ENCODE assay signal across 27 cellular contexts in the genomic region with DNA sequence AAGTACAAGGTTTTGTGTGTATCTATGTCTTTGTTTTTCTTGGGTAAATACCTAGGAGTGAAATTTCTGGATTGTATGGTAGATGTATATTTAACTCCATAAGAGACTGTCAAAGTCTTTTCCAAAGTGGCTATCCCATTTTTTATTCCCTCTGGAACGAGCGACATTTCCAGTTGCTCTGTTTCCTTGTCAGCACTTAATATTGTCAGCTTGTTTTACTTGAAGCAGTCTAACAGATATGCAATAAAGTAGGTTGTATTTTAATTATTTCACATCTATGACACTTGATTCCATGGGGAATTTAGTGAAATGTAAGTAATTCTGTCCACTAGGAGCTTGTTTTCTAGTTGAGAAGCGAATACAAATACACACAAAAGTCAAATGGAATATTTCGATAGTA.
"Had no signal": no experiment of that assay in that cellular context is flagged by ENCODE, and none has a peak within 500 bp of the region (broad histone marks: within the 10 kb centered on the region; RNA-seq: fewer than 3 reads in every experiment).

No MANE protein-coding gene starts in this region.

- H3K27ac Mint-ChIP-seq: stimulated activated memory B cell treated with anti-CD40 and anti-IgM and Interleukin-4, amounts not matched to agents 10 μg/mL and 1 μg/mL and 100 μg/mL, for 72 hours; stimulated activated naive B cell treated with anti-CD40 and anti-IgM and Interleukin-4, amounts not matched to agents 10 μg/mL and 1 μg/mL and 100 μg/mL, for 72 hours; stimulated activated naive CD8-positive, alpha-beta T cell treated with anti-CD3 and anti-CD28 coated beads, Interleukin-15, amount 100 ng/mL, for 72 hours; stimulated activated naive CD8-positive, alpha-beta T cell treated with anti-CD3 and anti-CD28 coated beads, Interleukin-15, Interleukin-2, amounts not matched to agents 100 ng/mL and 50 ng/mL, for 24 hours; type B pancreatic cell had no signal

- H3K36me3 ChIP-seq: stomach, suprapubic skin, thoracic aorta, thyroid gland, tibial artery, tibial nerve, transverse colon, upper lobe of left lung, upper lobe of right lung, uterus, vagina had no signal

- ATAC-seq: stimulated activated memory B cell treated with anti-CD40 and anti-IgM and Interleukin-4, amounts not matched to agents 10 μg/mL and 1 μg/mL and 100 μg/mL, for 72 hours; stimulated activated naive B cell treated with anti-CD40 and anti-IgM and Interleukin-4, amounts not matched to agents 10 μg/mL and 1 μg/mL and 100 μg/mL, for 72 hours; stimulated activated naive CD8-positive, alpha-beta T cell treated with anti-CD3 and anti-CD28 coated beads, Interleukin-15, amount 100 ng/mL, for 72 hours; stimulated activated naive CD8-positive, alpha-beta T cell treated with anti-CD3 and anti-CD28 coated beads, Interleukin-15, Interleukin-2, amounts not matched to agents 100 U/mL and 50 U/mL, for 24 hours; upper lobe of right lung had no signal

- H3K27me3 Mint-ChIP-seq: stimulated activated memory B cell treated with anti-CD40 and anti-IgM and Interleukin-4, amounts not matched to agents 10 μg/mL and 1 μg/mL and 100 μg/mL, for 72 hours; stimulated activated naive CD8-positive, alpha-beta T cell treated with anti-CD3 and anti-CD28 coated beads, Interleukin-15, amount 100 ng/mL, for 72 hours had no signal

- DNase-seq: stimulated activated CD4-positive, alpha-beta T cell treated with anti-CD3 and anti-CD28 coated beads, Interleukin-2, amount 100 ng/mL, for 48 hours; stimulated activated CD4-positive, alpha-beta T cell treated with anti-CD3 and anti-CD28 coated beads, Interleukin-4, amount 100 ng/mL, for 1 hour; stimulated activated CD4-positive, alpha-beta T cell treated with anti-CD3 and anti-CD28 coated beads, Interleukin-4, amount 100 ng/mL, for 24 hours; stimulated activated CD4-positive, alpha-beta T cell treated with anti-CD3 and anti-CD28 coated beads, Interleukin-4, amount 100 ng/mL, for 4 hours; stimulated activated CD8-positive, alpha-beta memory T cell treated with anti-CD3 and anti-CD28 coated beads, Interleukin-4, amount 100 ng/mL, for 48 hours; stimulated activated naive B cell treated with anti-CD40 and anti-IgM and Interleukin-4, amounts not matched to agents 10 μg/mL and 1 μg/mL and 100 μg/mL, for 72 hours; stimulated activated naive CD4-positive, alpha-beta T cell; stimulated activated naive CD4-positive, alpha-beta T cell treated with Interleukin-2 at 50 U/mL for 16 hours; stimulated activated naive CD8-positive, alpha-beta T cell treated with anti-CD3 and anti-CD28 coated beads, Interleukin-15, amount 100 ng/mL, for 72 hours; stimulated activated naive CD8-positive, alpha-beta T cell treated with anti-CD3 and anti-CD28 coated beads, Interleukin-15, Interleukin-2, amounts not matched to agents 100 U/mL and 50 U/mL, for 24 hours; stomach; substantia nigra; testis; thyroid gland; tibial artery; transverse colon; trophoblast cell; upper lobe of left lung; upper lobe of right lung; uterus had no signal

- H3K27ac ChIP-seq: stomach, suprapubic skin, testis, thoracic aorta, thyroid gland, tibial artery, tibial nerve, transverse colon, upper lobe of left lung, upper lobe of right lung, uterus, vagina had no signal

- H3K27me3 ChIP-seq: stomach, suprapubic skin, testis, thyroid gland, tibial artery, tibial nerve, upper lobe of left lung, uterus, vagina had no signal

- H3K4me3 Mint-ChIP-seq: stimulated activated memory B cell treated with anti-CD40 and anti-IgM and Interleukin-4, amounts not matched to agents 10 μg/mL and 1 μg/mL and 100 μg/mL, for 72 hours; stimulated activated naive B cell treated with anti-CD40 and anti-IgM and Interleukin-4, amounts not matched to agents 10 μg/mL and 1 μg/mL and 100 μg/mL, for 72 hours; stimulated activated naive CD8-positive, alpha-beta T cell treated with anti-CD3 and anti-CD28 coated beads, Interleukin-15, amount 100 ng/mL, for 72 hours; stimulated activated naive CD8-positive, alpha-beta T cell treated with anti-CD3 and anti-CD28 coated beads, Interleukin-15, Interleukin-2, amounts not matched to agents 100 ng/mL and 50 ng/mL, for 24 hours; type B pancreatic cell had no signal

- H3K36me3 Mint-ChIP-seq: stimulated activated memory B cell treated with anti-CD40 and anti-IgM and Interleukin-4, amounts not matched to agents 10 μg/mL and 1 μg/mL and 100 μg/mL, for 72 hours; type B pancreatic cell had no signal

- H3K9me3 ChIP-seq: testis, thoracic aorta, thyroid gland, upper lobe of left lung, upper lobe of right lung, uterus, vagina had no signal

- H3K4me1 ChIP-seq: stomach, suprapubic skin, testis, thyroid gland, tibial artery, tibial nerve, transverse colon, upper lobe of left lung, upper lobe of right lung, uterus, vagina had no signal

- H3K9me3 Mint-ChIP-seq: stimulated activated naive B cell treated with anti-CD40 and anti-IgM and Interleukin-4, amounts not matched to agents 10 μg/mL and 1 μg/mL and 100 μg/mL, for 72 hours; stimulated activated naive CD8-positive, alpha-beta T cell treated with anti-CD3 and anti-CD28 coated beads, Interleukin-15, Interleukin-2, amounts not matched to agents 100 ng/mL and 50 ng/mL, for 24 hours; type B pancreatic cell had no signal

- H3K4me1 Mint-ChIP-seq: stimulated activated memory B cell treated with anti-CD40 and anti-IgM and Interleukin-4, amounts not matched to agents 10 μg/mL and 1 μg/mL and 100 μg/mL, for 72 hours; stimulated activated naive B cell treated with anti-CD40 and anti-IgM and Interleukin-4, amounts not matched to agents 10 μg/mL and 1 μg/mL and 100 μg/mL, for 72 hours; stimulated activated naive CD8-positive, alpha-beta T cell treated with anti-CD3 and anti-CD28 coated beads, Interleukin-15, amount 100 ng/mL, for 72 hours had no signal

- H3K4me3 ChIP-seq: stomach, suprapubic skin, testis, thoracic aorta, thyroid gland, tibial artery, tibial nerve, transverse colon, upper lobe of left lung, upper lobe of right lung, uterus, vagina had no signal
